ENCODE assay signal across 23 cellular contexts in the genomic region with DNA sequence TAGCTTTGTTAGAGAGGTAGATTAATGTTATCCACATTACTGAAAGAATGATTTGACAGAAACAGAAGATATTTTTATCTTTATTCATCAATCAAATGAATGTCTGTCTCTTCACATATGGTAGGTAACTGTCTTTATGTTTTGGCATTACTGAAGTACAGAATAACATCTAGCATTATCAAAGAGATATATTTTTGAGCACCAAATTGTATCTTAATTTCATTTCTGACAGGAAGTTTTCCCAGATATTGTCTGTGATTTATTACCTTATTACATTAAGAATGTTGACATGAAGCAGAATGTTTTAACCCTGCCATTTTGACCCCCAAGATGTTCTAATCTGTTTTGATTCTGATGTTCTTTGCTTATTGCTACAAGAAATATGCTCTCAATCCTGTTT.
"Had no signal": no experiment of that assay in that cellular context is flagged by ENCODE, and none has a peak within 500 bp of the region (broad histone marks: within the 10 kb centered on the region; RNA-seq: fewer than 3 reads in every experiment).

No MANE protein-coding gene starts in this region.

- H3K27me3 Mint-ChIP-seq: dendritic cell treated with granulocyte-macrophage colony-stimulating factor and Interleukin-4, amounts not matched to agents 40 ng/mL and 50 ng/mL, for 4 days; effector memory CD8-positive, alpha-beta T cell; naive thymus-derived CD4-positive, alpha-beta T cell had no signal

- ATAC-seq: effector memory CD8-positive, alpha-beta T cell; esophagus mucosa; gastrocnemius medialis; heart right ventricle; left cardiac atrium; left lung; left ventricle myocardium superior; lower lobe of right lung; naive thymus-derived CD4-positive, alpha-beta T cell had no signal

- H3K27ac Mint-ChIP-seq: dendritic cell treated with granulocyte-macrophage colony-stimulating factor and Interleukin-4, amounts not matched to agents 40 ng/mL and 50 ng/mL, for 4 days; endodermal cell; naive thymus-derived CD4-positive, alpha-beta T cell had no signal

- H3K9me3 Mint-ChIP-seq: effector memory CD8-positive, alpha-beta T cell had no signal

- DNase-seq: colonic mucosa; cortex of kidney; effector CD8-positive, alpha-beta T cell; effector memory CD8-positive, alpha-beta T cell; endodermal cell; erythroblast; esophagus squamous epithelium; foreskin fibroblast; foreskin melanocyte; gastrocnemius medialis; glutamatergic neuron; head of caudate nucleus; heart right ventricle; hippocampal formation; left cardiac atrium; left lung; left ventricle myocardium superior; lower lobe of right lung; mesendoderm; midbrain; naive thymus-derived CD4-positive, alpha-beta T cell had no signal

- H3K4me1 Mint-ChIP-seq: endodermal cell had no signal

- H3K4me3 Mint-ChIP-seq: dendritic cell treated with granulocyte-macrophage colony-stimulating factor and Interleukin-4, amounts not matched to agents 40 ng/mL and 50 ng/mL, for 4 days; effector memory CD8-positive, alpha-beta T cell; endodermal cell; naive thymus-derived CD4-positive, alpha-beta T cell had no signal
